16 cellular contexts compared by ENCODE assay signal in the genomic region with DNA sequence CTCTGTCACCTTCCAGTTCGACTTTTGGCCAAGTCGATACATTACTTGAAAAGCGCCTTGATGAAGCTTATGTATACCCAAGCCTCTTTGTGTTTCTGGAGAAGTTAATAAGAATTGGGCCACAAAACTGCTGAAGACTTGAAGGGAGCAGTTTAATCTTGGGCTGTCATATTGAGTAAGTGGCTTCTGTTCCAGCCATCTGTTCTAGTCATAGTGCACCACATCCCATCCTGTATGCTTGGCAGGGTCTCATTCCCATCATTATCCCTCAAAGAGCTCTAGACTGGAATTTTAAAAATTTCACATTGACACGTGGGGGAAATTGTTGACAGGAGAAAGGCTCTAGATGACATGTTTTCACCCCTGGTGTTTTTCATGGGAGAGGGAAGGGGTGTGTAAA.
DNase-seq lines count a peak whose midpoint lies in the region; ATAC-seq and TF ChIP-seq lines count a peak whose summit lies in the region.
"Had no signal": no experiment of that assay in that cellular context is flagged by ENCODE, and none has a peak within 500 bp of the region (broad histone marks: within the 10 kb centered on the region; RNA-seq: fewer than 3 reads in every experiment).

No MANE protein-coding gene starts in this region.

- POLR2A ChIA-PET in activated CD4-positive, alpha-beta memory T cell treated with anti-CD3 and anti-CD28 coated beads, Interleukin-2, amount 10 ng/mL, durations not matched to agents 7 days and 5 days (lab: Charles Lee) = no interaction called here

- no peak overlapping the region for H3K4me3 Mint-ChIP-seq in activated CD4-positive, alpha-beta memory T cell treated with anti-CD3 and anti-CD28 coated beads, Interleukin-2, amount 10 ng/mL, durations not matched to agents 7 days and 5 days
- H3K4me3 Mint-ChIP-seq: CD8-positive, alpha-beta memory T cell; GM23338 had no signal

- peaks cover 10% of the 10 kb centered on the region for H3K27me3 Mint-ChIP-seq in activated CD4-positive, alpha-beta memory T cell treated with anti-CD3 and anti-CD28 coated beads, Interleukin-2, amount 10 ng/mL, durations not matched to agents 7 days and 5 days

- H3K9me3 ChIP-seq in upper lobe of right lung (no peaks in the 10 kb centered on the region), gastrocnemius medialis (no peaks in the 10 kb centered on the region)
- H3K9me3 ChIP-seq: BLaER1 had no signal

- CTCF ChIA-PET in activated CD4-positive, alpha-beta memory T cell treated with anti-CD3 and anti-CD28 coated beads, Interleukin-2, amount 10 ng/mL, durations not matched to agents 7 days and 5 days (lab: Charles Lee) = no interaction called here

- H3K4me1 ChIP-seq in upper lobe of right lung (no peaks in the 10 kb centered on the region), gastrocnemius medialis (no peaks in the 10 kb centered on the region)
- H3K4me1 ChIP-seq: BLaER1, Caco-2 had no signal

- DNase-seq in NCI-H2227 (lab: John Stamatoyannopoulos, UW; ENCODE audit: unreplicated experiment) = peak; percentile 39
- DNase-seq in NCI-H2227 treated with DMSO at 0.1 percent for 48 hours (lab: John Stamatoyannopoulos, UW) = no peak
- DNase-seq in NCI-H524 (lab: John Stamatoyannopoulos, UW) = peak; percentile 18 to 75
- DNase-seq in cerebellar cortex (ENCODE audit: low spot score) = peak; percentile 74
- DNase-seq in activated CD4-positive, alpha-beta memory T cell treated with anti-CD3 and anti-CD28 coated beads, Interleukin-2, amount 10 ng/mL, durations not matched to agents 7 days and 5 days = no peak
- DNase-seq in midbrain (lab: John Stamatoyannopoulos, UW) = no peak
- no peak for DNase-seq in upper lobe of right lung
- no peak for DNase-seq in gastrocnemius medialis
- DNase-seq: 8988T; AML-193; Caco-2; CD8-positive, alpha-beta memory T cell; H7 had no signal

- intact Hi-C loops in upper lobe of right lung (cut with DNase I) = no loop called here
- intact Hi-C loops in gastrocnemius medialis (cut with DNase I; ENCODE audit: low total_unique reads) = no loop called here

- no peaks in the 10 kb centered on the region for H3K36me3 Mint-ChIP-seq in activated CD4-positive, alpha-beta memory T cell treated with anti-CD3 and anti-CD28 coated beads, Interleukin-2, amount 10 ng/mL, durations not matched to agents 7 days and 5 days (ENCODE audit: low read depth)
- H3K36me3 Mint-ChIP-seq: CD8-positive, alpha-beta memory T cell had no signal

- H3K36me3 ChIP-seq in upper lobe of right lung = no peaks in the 10 kb centered on the region
- H3K36me3 ChIP-seq in gastrocnemius medialis = no peaks in the 10 kb centered on the region
- H3K36me3 ChIP-seq: BLaER1 had no signal

- H3K27me3 ChIP-seq in upper lobe of right lung = peaks cover 6% of the 10 kb centered on the region
- no peaks in the 10 kb centered on the region for H3K27me3 ChIP-seq in gastrocnemius medialis
- H3K27me3 ChIP-seq: BLaER1 had no signal

- H3K4me3 ChIP-seq in upper lobe of right lung (no peak overlapping the region), gastrocnemius medialis (no peak overlapping the region)
- H3K4me3 ChIP-seq: BLaER1, GM23338 had no signal

- in situ Hi-C loops in gastrocnemius medialis (cut with MboI; ENCODE audit: low sequenced_read_pairs in 4 of 4) = no loop called here

- no peak for TF ChIP-seq POLR2A in gastrocnemius medialis (IDR thresholded peaks at IDR 0.05)

- H3K27ac Mint-ChIP-seq in activated CD4-positive, alpha-beta memory T cell treated with anti-CD3 and anti-CD28 coated beads, Interleukin-2, amount 10 ng/mL, durations not matched to agents 7 days and 5 days = no peak overlapping the region
- H3K27ac Mint-ChIP-seq: CD8-positive, alpha-beta memory T cell; GM23338 had no signal

- TF ChIP-seq CTCF in upper lobe of right lung (IDR thresholded peaks at IDR 0.05) = no peak
- no peak for TF ChIP-seq CTCF in gastrocnemius medialis (IDR thresholded peaks at IDR 0.05 in 4 of 5, conservative IDR thresholded peaks at IDR 0.05 in 1 of 5)

- H3K9me3 Mint-ChIP-seq in activated CD4-positive, alpha-beta memory T cell treated with anti-CD3 and anti-CD28 coated beads, Interleukin-2, amount 10 ng/mL, durations not matched to agents 7 days and 5 days = no peaks in the 10 kb centered on the region
- H3K9me3 Mint-ChIP-seq: GM23338 had no signal

- no peak overlapping the region for H3K27ac ChIP-seq in upper lobe of right lung
- no peak overlapping the region for H3K27ac ChIP-seq in gastrocnemius medialis
- H3K27ac ChIP-seq: BLaER1, HL-60 had no signal

- no peaks in the 10 kb centered on the region for H3K4me1 Mint-ChIP-seq in activated CD4-positive, alpha-beta memory T cell treated with anti-CD3 and anti-CD28 coated beads, Interleukin-2, amount 10 ng/mL, durations not matched to agents 7 days and 5 days
- H3K4me1 Mint-ChIP-seq: CD8-positive, alpha-beta memory T cell had no signal

- ATAC-seq in upper lobe of right lung (no peak), gastrocnemius medialis (no peak)
- ATAC-seq: GM23338 had no signal

Comparison
In these comparisons a context has a peak if more than half of its experiments do, and no peak if none do; other contexts are left out.
1. DNase-seq: peak in NCI-H2227 (single experiment), NCI-H524 (2 of 2) and cerebellar cortex (single experiment); none in NCI-H2227 treated with DMSO at 0.1 percent for 48 hours (single experiment), activated CD4-positive, alpha-beta memory T cell treated with anti-CD3 and anti-CD28 coated beads, Interleukin-2, amount 10 ng/mL, durations not matched to agents 7 days and 5 days (single experiment), midbrain (single experiment), upper lobe of right lung (single experiment) and gastrocnemius medialis (0 of 2).